ENCODE assay signal across 1 cellular context in genomic region chr3:57985176-57985976, GRCh38.
TF ChIP-seq lines count a peak whose summit lies in the region.

No MANE protein-coding gene starts in this region.

TF ChIP-seq in WTC11, 78 proteins besides CTCF, POLR2A, EP300 and RAD21 (continued from another document):
- TF ChIP-seq E2F1 (CRISPR knock-in tag; IDR thresholded peaks at IDR 0.05) (no peak), ZNF138 (CRISPR knock-in tag; conservative IDR thresholded peaks at IDR 0.05) (no peak), ESRRA (CRISPR knock-in tag; IDR thresholded peaks at IDR 0.05; ENCODE audit: borderline replicate concordance) (no peak), ZNF219 (CRISPR knock-in tag; IDR thresholded peaks at IDR 0.05; ENCODE audit: borderline replicate concordance) (no peak), CDX4 (CRISPR knock-in tag; IDR thresholded peaks at IDR 0.05; ENCODE audit: borderline replicate concordance) (no peak), FOXJ3 (CRISPR knock-in tag; IDR thresholded peaks at IDR 0.05; ENCODE audit: borderline replicate concordance) (no peak), ARID4B (CRISPR knock-in tag; IDR thresholded peaks at IDR 0.05; ENCODE audit: borderline replicate concordance) (no peak)
